In the genomic region with DNA sequence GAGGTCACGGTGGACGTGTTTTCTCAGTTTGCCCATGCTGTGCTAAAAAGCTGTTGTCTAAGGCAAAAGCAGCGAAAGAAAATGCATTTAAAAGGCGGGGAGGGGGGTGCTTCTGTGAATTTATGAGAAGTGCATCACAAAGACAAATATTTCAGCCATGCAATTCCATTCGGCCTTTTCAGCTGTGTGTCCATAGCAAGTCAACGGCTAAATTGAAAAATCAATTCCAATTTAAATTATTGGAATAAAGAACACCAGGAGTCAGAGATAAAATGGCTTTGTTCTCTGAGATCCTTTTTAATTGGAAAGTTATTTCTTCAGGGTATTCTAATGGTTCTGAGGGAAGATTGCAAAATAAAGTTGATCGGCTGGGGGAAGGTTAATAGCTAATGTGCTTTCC, we compare ENCODE assay signal across 18 cellular contexts.
"Had no signal": no experiment of that assay in that cellular context is flagged by ENCODE, and none has a peak within 500 bp of the region (broad histone marks: within the 10 kb centered on the region; RNA-seq: fewer than 3 reads in every experiment).

No MANE protein-coding gene starts in this region.

- H3K9me3 ChIP-seq: right lobe of liver, uterus had no signal

- H3K27me3 ChIP-seq: hepatocyte, right lobe of liver, uterus had no signal

- ATAC-seq: left lobe of liver; naive thymus-derived CD4-positive, alpha-beta T cell; right lobe of liver; stimulated activated naive B cell treated with anti-CD40 and anti-IgM and Interleukin-4, amounts not matched to agents 10 μg/mL and 1 μg/mL and 100 μg/mL, for 72 hours had no signal

- H3K4me3 Mint-ChIP-seq: activated naive CD8-positive, alpha-beta T cell treated with anti-CD3 and anti-CD28 coated beads for 36 hours; central memory CD8-positive, alpha-beta T cell; immature natural killer cell; naive thymus-derived CD4-positive, alpha-beta T cell; stimulated activated naive B cell treated with anti-CD40 and anti-IgM and Interleukin-4, amounts not matched to agents 10 μg/mL and 1 μg/mL and 100 μg/mL, for 72 hours had no signal

- H3K4me3 ChIP-seq: hepatocyte, right lobe of liver, skin epidermis, uterus had no signal

- H3K36me3 Mint-ChIP-seq: activated naive CD8-positive, alpha-beta T cell treated with anti-CD3 and anti-CD28 coated beads for 36 hours; naive thymus-derived CD4-positive, alpha-beta T cell; stimulated activated naive B cell treated with anti-CD40 and anti-IgM and Interleukin-4, amounts not matched to agents 10 μg/mL and 1 μg/mL and 100 μg/mL, for 72 hours had no signal

- H3K4me1 ChIP-seq: right lobe of liver, uterus had no signal

- H3K36me3 ChIP-seq: right lobe of liver, uterus had no signal

- H3K9me3 Mint-ChIP-seq: stimulated activated naive B cell treated with anti-CD40 and anti-IgM and Interleukin-4, amounts not matched to agents 10 μg/mL and 1 μg/mL and 100 μg/mL, for 72 hours had no signal

- H3K4me1 Mint-ChIP-seq: activated naive CD8-positive, alpha-beta T cell treated with anti-CD3 and anti-CD28 coated beads for 36 hours; central memory CD8-positive, alpha-beta T cell; immature natural killer cell; naive thymus-derived CD4-positive, alpha-beta T cell; stimulated activated naive B cell treated with anti-CD40 and anti-IgM and Interleukin-4, amounts not matched to agents 10 μg/mL and 1 μg/mL and 100 μg/mL, for 72 hours had no signal

- H3K27me3 Mint-ChIP-seq: activated naive CD8-positive, alpha-beta T cell treated with anti-CD3 and anti-CD28 coated beads for 36 hours; central memory CD8-positive, alpha-beta T cell; stimulated activated naive B cell treated with anti-CD40 and anti-IgM and Interleukin-4, amounts not matched to agents 10 μg/mL and 1 μg/mL and 100 μg/mL, for 72 hours had no signal

- DNase-seq: activated CD4-positive, alpha-beta T cell treated with anti-CD3 and anti-CD28 coated beads for 1 hour; activated CD4-positive, alpha-beta T cell treated with anti-CD3 and anti-CD28 coated beads, Interleukin-2, amount 50 U/mL, for 1 hour; activated naive CD8-positive, alpha-beta T cell treated with anti-CD3 and anti-CD28 coated beads for 36 hours; activated T-cell treated with anti-CD3 and anti-CD28 coated beads, Interleukin-2, amount 50 U/mL, for 1 hour; effector memory CD4-positive, alpha-beta T cell; foreskin melanocyte; immature natural killer cell; naive thymus-derived CD4-positive, alpha-beta T cell; occipital lobe; right lobe of liver; stimulated activated CD4-positive, alpha-beta T cell treated with anti-CD3 and anti-CD28 coated beads, Interleukin-1b, Interleukin-23, amount 100 ng/mL, for 48 hours; stimulated activated naive B cell treated with anti-CD40 and anti-IgM and Interleukin-4, amounts not matched to agents 10 μg/mL and 1 μg/mL and 100 μg/mL, for 72 hours; T-helper 9 cell; uterus had no signal

- H3K27ac Mint-ChIP-seq: activated naive CD8-positive, alpha-beta T cell treated with anti-CD3 and anti-CD28 coated beads for 36 hours; immature natural killer cell; naive thymus-derived CD4-positive, alpha-beta T cell; stimulated activated naive B cell treated with anti-CD40 and anti-IgM and Interleukin-4, amounts not matched to agents 10 μg/mL and 1 μg/mL and 100 μg/mL, for 72 hours had no signal
